ENCODE assay signal across 8 cellular contexts in the genomic region with DNA sequence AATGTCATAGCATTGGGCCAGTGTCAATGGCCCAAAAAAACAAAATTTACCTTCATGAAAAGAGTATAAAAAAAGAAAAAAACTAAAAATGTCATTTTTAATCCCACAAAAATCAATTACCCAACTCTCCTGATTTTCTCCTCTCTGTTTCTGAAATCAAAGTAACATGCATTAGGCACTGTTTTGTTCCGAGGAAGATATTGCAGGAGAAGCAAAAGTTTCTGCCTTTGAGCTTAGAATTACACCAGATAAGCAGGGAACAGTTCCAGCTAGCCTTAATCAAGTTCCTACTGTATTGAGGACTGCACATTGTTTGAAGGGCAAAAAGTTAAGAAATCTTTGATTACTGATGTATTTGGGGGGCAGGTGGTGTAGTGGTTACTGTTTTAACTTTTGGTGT. TPM values are rescaled to one million over a fixed set of nuclear protein-coding genes. Genes with fewer than 3 reads are reported as not detected.
DNase-seq lines count a peak whose midpoint lies in the region; ATAC-seq and TF ChIP-seq lines count a peak whose summit lies in the region.
"Had no signal": no experiment of that assay in that cellular context is flagged by ENCODE, and none has a peak within 500 bp of the region (broad histone marks: within the 10 kb centered on the region; RNA-seq: fewer than 3 reads in every experiment).

No MANE protein-coding gene starts in this region.

- H3K4me1 ChIP-seq in RWPE2 (ENCODE audit: insufficient read depth, poor library complexity, severe bottlenecking): peaks cover 12% of the 10 kb centered on the region

- DNase-seq in H7 (no peak), RWPE2 (ENCODE audit: low spot score) (no peak), fibroblast of mammary gland (ENCODE audit: low read depth) (no peak), skeletal muscle cell (ENCODE audit: low read depth) (no peak), NCI-H748 treated with DMSO at 0.1 percent for 48 hours (lab: John Stamatoyannopoulos, UW) (no peak), dermis blood vessel endothelial cell (no peak)

- H3K36me3 ChIP-seq in H7 (replicated peaks; ENCODE audit: control insufficient read depth, insufficient read depth, low read length) (no peaks in the 10 kb centered on the region), RWPE2 (ENCODE audit: low read depth) (peaks cover 18% of the 10 kb centered on the region)
- H3K36me3 ChIP-seq: pancreas had no signal

- peak overlapping the region; percentile 77 for H3K27ac ChIP-seq in RWPE2 (ENCODE audit: poor library complexity, severe bottlenecking)

- H3K9me3 ChIP-seq in RWPE2 (ENCODE audit: severe bottlenecking): no peaks in the 10 kb centered on the region
- H3K9me3 ChIP-seq: pancreas had no signal

- H3K27me3 ChIP-seq in H7 (ENCODE audit: control insufficient read depth, insufficient read depth, low read length): no peaks in the 10 kb centered on the region
- H3K27me3 ChIP-seq in RWPE2 (ENCODE audit: insufficient read depth, poor library complexity, severe bottlenecking): no peaks in the 10 kb centered on the region
- H3K27me3 ChIP-seq: pancreas had no signal

- ATAC-seq in RWPE2 (ENCODE audit: low read depth) (no peak), GM21360 (IDR thresholded peaks at IDR 0.05; ENCODE audit: unreplicated experiment) (no peak)

- no peak for TF ChIP-seq CTCF in RWPE2 (IDR thresholded peaks at IDR 0.05; ENCODE audit: poor library complexity, severe bottlenecking)
- TF ChIP-seq CTCF in fibroblast of mammary gland (conservative IDR thresholded peaks at IDR 0.05; ENCODE audit: control insufficient read depth, insufficient read depth, low read depth, low read length): no peak

- peak overlapping the region; percentile 18; the same call in 1 of the 2 replicates for H3K4me3 ChIP-seq in H7 (ENCODE audit: insufficient read depth, low read depth, low read length)
- H3K4me3 ChIP-seq in RWPE2 (ENCODE audit: severe bottlenecking): peak overlapping the region; percentile 51
- H3K4me3 ChIP-seq in fibroblast of mammary gland (ENCODE audit: control insufficient read depth, low read depth, low read length): peak overlapping the region; percentile 94
- peak overlapping the region; percentile 87 for H3K4me3 ChIP-seq in skeletal muscle cell (ENCODE audit: low read depth, low read length)

RNA-seq across cellular contexts. Expression of a gene that starts 1.1 kb away (rescaled TPM):
- 30.2 and 46.5 TPM in 2 replicates for total RNA-seq in H7 (2014; rRNA removed; shearing (Covaris generic))
- 123 and 136 TPM in 2 replicates for total RNA-seq in dermis blood vessel endothelial cell

RNA-seq across cellular contexts. Expression of a gene that starts 35.8 kb away (rescaled TPM):
- 1,413 and 1,683 TPM in 2 replicates for total RNA-seq in H7 (2014; rRNA removed; shearing (Covaris generic))
- total RNA-seq in dermis blood vessel endothelial cell: 394 and 634 TPM in 2 replicates

RNA-seq across cellular contexts. Expression of a gene that starts 41.9 kb away (rescaled TPM):
- 0.22 and 0.35 TPM in 2 replicates for total RNA-seq in H7 (2014; rRNA removed; shearing (Covaris generic))
- total RNA-seq in dermis blood vessel endothelial cell: 39.6 and 44.6 TPM in 2 replicates

RNA-seq across cellular contexts. Expression of a gene that starts 43.5 kb away (rescaled TPM):
- 7.8 and 8.1 TPM in 2 replicates for total RNA-seq in H7 (2014; rRNA removed; shearing (Covaris generic))
- total RNA-seq in dermis blood vessel endothelial cell: 19.5 and 20.3 TPM in 2 replicates

Comparison
In these comparisons a context has a peak if more than half of its experiments do, and no peak if none do; other contexts are left out.
1. H3K4me3 ChIP-seq: peak in every context shown above with its lines; median percentile 94 in fibroblast of mammary gland; 87 in skeletal muscle cell; 51 in RWPE2; 18 in H7.
2. RNA of a gene that starts 41.9 kb away (total RNA-seq): 39.6 to 44.6 TPM in dermis blood vessel endothelial cell; 0.22 to 0.35 TPM in H7; every median in the first group is over 10 times any median in the second.